ENCODE assay signal across 9 cellular contexts in the genomic region with DNA sequence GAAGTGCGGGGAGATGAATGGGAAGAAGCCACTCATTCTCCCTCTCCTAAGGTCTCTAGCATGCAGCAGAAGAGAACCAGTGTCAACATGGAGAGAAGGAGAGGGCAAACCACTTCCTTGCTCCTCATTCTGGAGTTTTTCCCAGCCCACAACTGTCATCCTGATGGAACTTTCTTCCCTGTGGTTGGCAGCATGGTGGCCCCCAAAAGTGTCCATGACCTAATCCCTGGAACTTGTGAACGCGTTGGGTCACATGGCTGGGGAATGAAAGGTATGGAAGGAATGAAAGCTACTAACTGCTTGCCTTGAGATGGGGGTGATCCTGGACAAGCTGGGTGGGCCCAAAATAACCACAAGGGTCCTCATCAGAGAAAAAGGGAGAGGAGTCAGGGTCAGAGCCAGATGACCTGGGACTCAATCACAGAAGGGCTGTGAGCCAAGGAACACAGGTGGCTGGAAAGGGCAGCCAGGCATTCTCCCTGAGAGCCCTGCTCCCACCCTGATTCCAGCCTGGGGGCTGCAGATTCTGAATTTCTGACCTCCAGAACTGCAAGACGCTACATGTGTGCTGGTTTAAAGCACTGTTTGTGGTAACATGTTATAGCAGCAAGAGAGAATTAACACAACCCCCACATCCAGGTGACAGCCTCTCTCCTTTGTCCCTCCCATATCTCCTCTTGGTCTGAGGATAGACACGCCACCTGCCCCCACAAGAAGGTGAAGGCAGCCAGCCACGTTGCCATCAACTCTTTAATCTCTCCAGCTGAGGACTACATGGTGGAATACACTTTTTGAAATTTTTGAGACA.
DNase-seq lines count a peak whose midpoint lies in the region; ATAC-seq and TF ChIP-seq lines count a peak whose summit lies in the region.
"Had no signal": no experiment of that assay in that cellular context is flagged by ENCODE, and none has a peak within 500 bp of the region (broad histone marks: within the 10 kb centered on the region; RNA-seq: fewer than 3 reads in every experiment).

No MANE protein-coding gene starts in this region.

- H3K79me2 ChIP-seq in PC-3 (ENCODE audit: low read length) = no peaks in the 10 kb centered on the region
- peaks cover 2% of the 10 kb centered on the region for H3K79me2 ChIP-seq in parathyroid adenoma

- intact Hi-C loops in CD8-positive, alpha-beta T cell (cut with DNase I, micrococcal nuclease) = loop anchor here (5.0 kb wide), 1 partner anchor 86 kb away; no protein-coding TSS in a partner anchor
- intact Hi-C loops in PC-3 (cut with micrococcal nuclease) = loop anchor here (1.0 to 5.0 kb wide), 3 partner anchors 41 to 88 kb away; no protein-coding TSS in a partner anchor

- H3K4me3 ChIP-seq in CD8-positive, alpha-beta T cell (ENCODE audit: low read depth, low read length) = no peak overlapping the region
- H3K4me3 ChIP-seq in PC-3 (ENCODE audit: low read length) (peak overlapping the region; percentile 55; the same call in 1 of the 2 replicates), epithelial cell of esophagus (ENCODE audit: low read length) (no peak overlapping the region), parathyroid adenoma (ENCODE audit: low read depth, low read length) (no peak overlapping the region)

- H2AFZ ChIP-seq in PC-3 (ENCODE audit: low read length) = peak overlapping the region; percentile 7; the same call in 1 of the 2 replicates
- H2AFZ ChIP-seq in parathyroid adenoma = no peak overlapping the region

- POLR2A ChIA-PET in CD8-positive, alpha-beta T cell (lab: Charles Lee) = no interaction called here
- POLR2A ChIA-PET in PC-3 (lab: Charles Lee; ENCODE audit: unreplicated experiment) = no interaction called here

- no peak for TF ChIP-seq CTCF in CD8-positive, alpha-beta T cell (IDR thresholded peaks at IDR 0.05)
- TF ChIP-seq CTCF in PC-3 (conservative IDR thresholded peaks at IDR 0.05; ENCODE audit: low read depth, low read length) = no peak
- TF ChIP-seq CTCF in epithelial cell of esophagus (IDR thresholded peaks at IDR 0.05; ENCODE audit: insufficient read depth, low read depth, low read length, missing control alignments) = no peak
- TF ChIP-seq CTCF in parathyroid adenoma (IDR thresholded peaks at IDR 0.05) = no peak

- no peak for DNase-seq in CD8-positive, alpha-beta T cell
- DNase-seq in PC-3 (peak; percentile 50), epithelial cell of esophagus (ENCODE audit: low read depth) (peak; percentile 19), middle frontal gyrus (ENCODE audit: extremely low spot score, low spot score) (no peak), activated gamma-delta T cell treated with Interleukin-2 at 50 U/mL for 16 hours (no peak)
- DNase-seq: left cardiac atrium had no signal

- no peak for ATAC-seq in CD8-positive, alpha-beta T cell
- peak; percentile 4 for ATAC-seq in PC-3
- ATAC-seq in GM19328 (IDR thresholded peaks at IDR 0.05; ENCODE audit: unreplicated experiment) = no peak
- ATAC-seq in HG03175 (IDR thresholded peaks at IDR 0.05; ENCODE audit: unreplicated experiment) = no peak

- peak overlapping the region; percentile 80 for H3K4me2 ChIP-seq in PC-3 (ENCODE audit: low read length)
- peak overlapping the region; percentile 22 for H3K4me2 ChIP-seq in parathyroid adenoma (ENCODE audit: low read length)

- H3K4me3 Mint-ChIP-seq in CD8-positive, alpha-beta T cell = peak overlapping the region; percentile 66

- peaks cover 18% of the 10 kb centered on the region for H3K4me1 Mint-ChIP-seq in CD8-positive, alpha-beta T cell (ENCODE audit: low read depth)

- H3K36me3 ChIP-seq in CD8-positive, alpha-beta T cell (ENCODE audit: insufficient read depth, low read length) = no peaks in the 10 kb centered on the region
- H3K36me3 ChIP-seq in PC-3 (ENCODE audit: low read depth, low read length) = no peaks in the 10 kb centered on the region
- H3K36me3 ChIP-seq in parathyroid adenoma (ENCODE audit: control insufficient read depth, insufficient read depth, low read length) = no peaks in the 10 kb centered on the region

- no peaks in the 10 kb centered on the region for H3K9me2 ChIP-seq in PC-3 (replicated peaks; ENCODE audit: low read length)

- peak overlapping the region; percentile 49 for H3K27ac Mint-ChIP-seq in CD8-positive, alpha-beta T cell

- peaks cover 9% of the 10 kb centered on the region for H3K4me1 ChIP-seq in CD8-positive, alpha-beta T cell (ENCODE audit: insufficient read depth, low read length)
- H3K4me1 ChIP-seq in PC-3 (ENCODE audit: insufficient read depth, low read length) (peaks cover 45% of the 10 kb centered on the region), parathyroid adenoma (peaks cover 11% of the 10 kb centered on the region)

- no peaks in the 10 kb centered on the region for H3K27me3 ChIP-seq in CD8-positive, alpha-beta T cell (ENCODE audit: insufficient read depth, low read length)
- no peaks in the 10 kb centered on the region for H3K27me3 ChIP-seq in PC-3 (ENCODE audit: low read length)
- no peaks in the 10 kb centered on the region for H3K27me3 ChIP-seq in parathyroid adenoma (ENCODE audit: control insufficient read depth, insufficient read depth, low read length)

- no peaks in the 10 kb centered on the region for H3K9me3 Mint-ChIP-seq in CD8-positive, alpha-beta T cell

- no peaks in the 10 kb centered on the region for H3F3A ChIP-seq in PC-3 (ENCODE audit: low read length, unreplicated experiment)

- CTCF ChIA-PET in CD8-positive, alpha-beta T cell (lab: Charles Lee) = interaction anchor here (1.0 kb wide), 1 partner anchor 87 kb away, joined by 3 read pairs; no protein-coding TSS in a partner anchor
- CTCF ChIA-PET in PC-3 (lab: Charles Lee) = interaction anchor here (0.6 to 1.1 kb wide), 2 partner anchors 87 to 1953 kb away, joined by 3 read pairs; no protein-coding TSS in a partner anchor

- no peaks in the 10 kb centered on the region for H4K20me1 ChIP-seq in PC-3 (ENCODE audit: low read length)

- H3K9ac ChIP-seq in PC-3 (ENCODE audit: low read length) (peak overlapping the region; percentile 76), parathyroid adenoma (no peak overlapping the region)

- H3K9me3 ChIP-seq in CD8-positive, alpha-beta T cell (ENCODE audit: low read length) = no peaks in the 10 kb centered on the region
- H3K9me3 ChIP-seq in PC-3 (ENCODE audit: low read length) (no peaks in the 10 kb centered on the region), parathyroid adenoma (ENCODE audit: control insufficient read depth, low read length) (no peaks in the 10 kb centered on the region)

- H3K36me3 Mint-ChIP-seq in CD8-positive, alpha-beta T cell = peaks cover 33% of the 10 kb centered on the region

- no peaks in the 10 kb centered on the region for H3K27me3 Mint-ChIP-seq in CD8-positive, alpha-beta T cell (ENCODE audit: low read depth)

- no peak overlapping the region for H3K27ac ChIP-seq in CD8-positive, alpha-beta T cell (ENCODE audit: low read depth, low read length)
- H3K27ac ChIP-seq in PC-3 (ENCODE audit: low read length) (peak overlapping the region; percentile 93), parathyroid adenoma (no peak overlapping the region)

- no TSS peak for BruUV-seq in PC-3 (replicated peaks; lab: Mats Ljungman, UMichigan)

Comparison
In these comparisons a context has a peak if more than half of its experiments do, and no peak if none do; other contexts are left out.
1. DNase-seq: peak in PC-3 (single experiment) and epithelial cell of esophagus (single experiment); none in CD8-positive, alpha-beta T cell (0 of 7), middle frontal gyrus (single experiment) and activated gamma-delta T cell treated with Interleukin-2 at 50 U/mL for 16 hours (single experiment).